ENCODE assay signal across 14 cellular contexts in genomic region chr5:111722016-111722591, GRCh38.
"Had no signal": no experiment of that assay in that cellular context is flagged by ENCODE, and none has a peak within 500 bp of the region (broad histone marks: within the 10 kb centered on the region; RNA-seq: fewer than 3 reads in every experiment).

No MANE protein-coding gene starts in this region.

- H3K27me3 ChIP-seq: breast epithelium, spleen, testis had no signal

- H3K4me1 ChIP-seq: breast epithelium, spleen, testis had no signal

- H3K36me3 ChIP-seq: breast epithelium, spleen had no signal

- H3K4me3 ChIP-seq: breast epithelium, spleen, testis had no signal

- DNase-seq: activated CD4-positive, alpha-beta memory T cell treated with anti-CD3 and anti-CD28 coated beads for 36 hours; activated CD4-positive, alpha-beta T cell treated with anti-CD3 and anti-CD28 coated beads for 36 hours; activated CD8-positive, alpha-beta memory T cell treated with anti-CD3 and anti-CD28 coated beads, Interleukin-2, amount 10 ng/mL, durations not matched to agents 7 days and 5 days; activated naive CD4-positive, alpha-beta T cell; activated naive CD8-positive, alpha-beta T cell treated with anti-CD3 and anti-CD28 coated beads, Interleukin-2, amount 10 ng/mL, durations not matched to agents 7 days and 5 days; aorta; cerebellar nuclear complex; effector CD4-positive, alpha-beta T cell; naive thymus-derived CD8-positive, alpha-beta T cell; spleen; stimulated activated CD4-positive, alpha-beta T cell treated with anti-CD3 and anti-CD28 coated beads, Interleukin-4, amount 100 ng/mL, for 4 hours; testis had no signal

- H3K27ac ChIP-seq: breast epithelium, spleen, testis had no signal

- H3K9me3 ChIP-seq: breast epithelium, spleen, testis had no signal

- FAIRE-seq: TTC549 had no signal
